ENCODE assay signal across 8 cellular contexts in the genomic region with DNA sequence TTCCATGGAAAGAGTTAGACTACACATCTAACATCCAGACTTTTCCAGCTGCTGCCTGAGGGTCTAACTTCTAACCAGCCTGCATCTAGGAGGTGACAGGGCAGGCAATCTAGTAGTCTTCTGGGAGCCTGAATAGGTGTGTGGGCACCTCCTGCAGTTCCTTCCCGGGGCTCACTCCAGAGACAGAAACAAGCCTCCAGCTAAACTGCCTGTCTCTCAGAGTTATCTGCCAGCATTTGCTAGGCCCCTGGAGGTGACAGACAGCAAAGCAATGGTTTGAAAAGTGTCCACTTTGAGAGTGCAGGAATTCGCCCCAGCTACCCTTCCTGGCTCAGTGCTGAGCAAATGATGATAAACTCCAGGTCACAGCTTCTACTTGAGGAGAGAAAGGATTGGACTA.
"Had no signal": no experiment of that assay in that cellular context is flagged by ENCODE, and none has a peak within 500 bp of the region (broad histone marks: within the 10 kb centered on the region; RNA-seq: fewer than 3 reads in every experiment).

No MANE protein-coding gene starts in this region.

- H3K27ac ChIP-seq: GM23248, HL-60 had no signal

- H3K9ac ChIP-seq: GM23248 had no signal

- H3K4me3 Mint-ChIP-seq: HFFc6, IgD-negative memory B cell had no signal

- H3K4me1 Mint-ChIP-seq: IgD-negative memory B cell had no signal

- H3K4me1 ChIP-seq: HAP-1 had no signal

- DNase-seq: GM23248, GOT3, H7, HFFc6 had no signal

- H3K4me3 ChIP-seq: GM23248, HAP-1 had no signal

- H3K9me3 ChIP-seq: HAP-1 had no signal

- H3K27ac Mint-ChIP-seq: HFFc6, IgD-negative memory B cell had no signal

- ATAC-seq: HCT116 had no signal

- H3K36me3 ChIP-seq: HAP-1 had no signal
